8 cellular contexts compared by ENCODE assay signal in genomic region chr9:92138157-92138959, GRCh38. TPM values are rescaled to one million over a fixed set of nuclear protein-coding genes. Genes with fewer than 3 reads are reported as not detected.
DNase-seq lines count a peak whose midpoint lies in the region; ATAC-seq and TF ChIP-seq lines count a peak whose summit lies in the region.

No MANE protein-coding gene starts in this region.

- CTCF ChIA-PET in GM10248 (lab: Yijun Ruan, JAX), result interaction anchor here (0.7 to 8.1 kb wide), 49 partner anchors 10 to 653 kb away, joined by 3 to 132 read pairs (median 5); partner anchors contain the start of genes CENPP, IPPK, NOL8 and SPTLC1

- no peaks in the 10 kb centered on the region for H3K79me2 ChIP-seq in hepatocyte
- H3K79me2 ChIP-seq in smooth muscle cell (ENCODE audit: low read depth), result no peaks in the 10 kb centered on the region

- H3K4me3 ChIP-seq in hepatocyte, result no peak overlapping the region
- H3K4me3 ChIP-seq in smooth muscle cell, result no peak overlapping the region

- POLR2A ChIA-PET in GM10248 (lab: Yijun Ruan, JAX), result no interaction called here

- no peak overlapping the region for H3K27ac ChIP-seq in hepatocyte
- H3K27ac ChIP-seq in smooth muscle cell (ENCODE audit: low read depth), result no peak overlapping the region

- H3K27me3 ChIP-seq in hepatocyte (peaks cover 2% of the 10 kb centered on the region), smooth muscle cell (ENCODE audit: low read depth) (no peaks in the 10 kb centered on the region)

- no peak overlapping the region for H2AFZ ChIP-seq in hepatocyte
- H2AFZ ChIP-seq in smooth muscle cell (ENCODE audit: low read depth), result no peak overlapping the region

- TF ChIP-seq CTCF in GM10248 (IDR thresholded peaks at IDR 0.05; ENCODE audit: control extremely low read depth, extremely low read depth, low read depth, missing control alignments) (peak; percentile 89), hepatocyte (IDR thresholded peaks at IDR 0.05; ENCODE audit: poor library complexity) (peak; percentile 95), smooth muscle cell (IDR thresholded peaks at IDR 0.05; ENCODE audit: borderline replicate concordance, insufficient read depth, poor library complexity, severe bottlenecking) (peak; percentile 96)

- H3K4me2 ChIP-seq in hepatocyte, result no peak overlapping the region
- H3K4me2 ChIP-seq in smooth muscle cell, result peak overlapping the region; percentile 38

- no peaks in the 10 kb centered on the region for H3K9me2 ChIP-seq in hepatocyte (replicated peaks; ENCODE audit: insufficient read depth)

- H3K9me3 ChIP-seq in hepatocyte (ENCODE audit: low read depth), result no peaks in the 10 kb centered on the region
- H3K9me3 ChIP-seq in smooth muscle cell (replicated peaks; ENCODE audit: low read depth), result no peaks in the 10 kb centered on the region

- peaks cover 15% of the 10 kb centered on the region for H3K4me1 ChIP-seq in hepatocyte (ENCODE audit: insufficient read depth)
- peaks cover 7% of the 10 kb centered on the region for H3K4me1 ChIP-seq in smooth muscle cell (ENCODE audit: low read depth)

- DNase-seq in GM10248 (ENCODE audit: extremely low spot score) (peak; percentile 69), KG1 (lab: John Stamatoyannopoulos, UW) (peak; percentile 82), T-helper 22 cell (ENCODE audit: low read depth) (peak; percentile 40), amygdala (lab: John Stamatoyannopoulos, UW) (peak in 37 of 56 donors; percentile 10 to 85 (median 35)), hepatocyte (ENCODE audit: low spot score) (peak; percentile 87), smooth muscle cell (lab: John Stamatoyannopoulos, UW; ENCODE audit: unreplicated experiment) (peak; percentile 61)

- ATAC-seq in GM19328 (IDR thresholded peaks at IDR 0.05; ENCODE audit: unreplicated experiment) (no peak), GM21526 (IDR thresholded peaks at IDR 0.05; ENCODE audit: low FRiP score, unreplicated experiment) (no peak)

- 46% methylated on average over 22 of the region's 22 CpGs for WGBS in hepatocyte (ENCODE audit: low lambda C conversion rate, missing lambda C conversion rate)
- 36% methylated on average over 22 of the region's 22 CpGs for WGBS in smooth muscle cell (ENCODE audit: low lambda C conversion rate)

- no peak overlapping the region for H3K9ac ChIP-seq in smooth muscle cell (ENCODE audit: low read depth)

- no peaks in the 10 kb centered on the region for H3K36me3 ChIP-seq in hepatocyte (replicated peaks; ENCODE audit: insufficient read depth, low read depth)
- no peaks in the 10 kb centered on the region for H3K36me3 ChIP-seq in smooth muscle cell (ENCODE audit: low read depth)

- H3F3A ChIP-seq in smooth muscle cell (ENCODE audit: low read depth), result no peaks in the 10 kb centered on the region

- H4K20me1 ChIP-seq in hepatocyte (ENCODE audit: insufficient read depth, poor library complexity, severe bottlenecking), result no peaks in the 10 kb centered on the region
- no peaks in the 10 kb centered on the region for H4K20me1 ChIP-seq in smooth muscle cell (ENCODE audit: low read depth)

RNA-seq across cellular contexts. Expression of gene SPTLC1, which starts 23.1 kb away (rescaled TPM):
- total RNA-seq in hepatocyte (101 and 102 TPM in 2 replicates), smooth muscle cell (153 and 168 TPM in 2 replicates)
- polyA plus RNA-seq in hepatocyte (67.6 and 76.8 TPM in 2 replicates), smooth muscle cell (71.4 and 75.6 TPM in 2 replicates)

Comparison
In these comparisons a context has a peak if more than half of its experiments do, and no peak if none do; other contexts are left out.
1. DNase-seq: peak in every context shown above with its lines; median percentile 87 in hepatocyte; 82 in KG1; 69 in GM10248; 61 in smooth muscle cell; 40 in T-helper 22 cell; 35 in amygdala.